In genomic region chr5:154610321-154611154, GRCh38 we compare ENCODE assay signal across 8 cellular contexts.
A peak's percentile ranks its signal among the peaks of the same experiment; 100 is the strongest.
DNase-seq lines count a peak whose midpoint lies in the region; ATAC-seq and TF ChIP-seq lines count a peak whose summit lies in the region.

No MANE protein-coding gene starts in this region.

- H3K36me3 ChIP-seq in upper lobe of left lung: no peaks in the 10 kb centered on the region

- CTCF ChIA-PET in activated naive CD4-positive, alpha-beta T cell treated with anti-CD3 and anti-CD28 coated beads, Interleukin-2, amount 10 ng/mL, durations not matched to agents 7 days and 5 days (lab: Charles Lee): interaction anchor here (0.7 to 4.1 kb wide), 5 partner anchors 10 to 538 kb away, joined by 3 to 25 read pairs (median 4); no protein-coding TSS in a partner anchor

- peaks cover 0 to 12% (median 7%) of the 10 kb centered on the region in 4 donors for H3K27me3 ChIP-seq in upper lobe of left lung

- no peak overlapping the region for H3K27ac ChIP-seq in upper lobe of left lung

- TF ChIP-seq CTCF in osteocyte (IDR thresholded peaks at IDR 0.05): peak; percentile 81
- peak; percentile 77 to 97 (median 85) for TF ChIP-seq CTCF in upper lobe of left lung (IDR thresholded peaks at IDR 0.05)

- WGBS in upper lobe of left lung, 2 donors: 3% methylated on average over 37 to 43 of the region's 50 CpGs

- H3K4me3 Mint-ChIP-seq in IgD-negative memory B cell (peak overlapping the region in 3 of 4 donors; percentile 41 to 86 (median 83)), osteocyte (ENCODE audit: unreplicated experiment) (peak overlapping the region; percentile 51)
- peak overlapping the region; percentile 5 for H3K4me3 Mint-ChIP-seq in activated naive CD4-positive, alpha-beta T cell treated with anti-CD3 and anti-CD28 coated beads, Interleukin-2, amount 10 ng/mL, durations not matched to agents 7 days and 5 days

- no peak for TF ChIP-seq POLR2A in upper lobe of left lung (IDR thresholded peaks at IDR 0.05)

- DNase-seq in EL (peak; percentile 77), RPMI7951 (ENCODE audit: low read depth) (peak; percentile 37), head of caudate nucleus (peak; percentile 32 to 89 (median 72)), osteocyte (ENCODE audit: extremely low spot score, unreplicated experiment) (peak; percentile 90), upper lobe of left lung (peak; percentile 80 to 90)
- DNase-seq in activated naive CD4-positive, alpha-beta T cell treated with anti-CD3 and anti-CD28 coated beads, Interleukin-2, amount 10 ng/mL, durations not matched to agents 7 days and 5 days: peak; percentile 74

- peaks cover 0 to 2% (median 0%) of the 10 kb centered on the region in 3 donors for H3K9me3 Mint-ChIP-seq in IgD-negative memory B cell
- H3K9me3 Mint-ChIP-seq in activated naive CD4-positive, alpha-beta T cell treated with anti-CD3 and anti-CD28 coated beads, Interleukin-2, amount 10 ng/mL, durations not matched to agents 7 days and 5 days: no peaks in the 10 kb centered on the region
- no peaks in the 10 kb centered on the region for H3K9me3 Mint-ChIP-seq in osteocyte (ENCODE audit: unreplicated experiment)

- H3K9me3 ChIP-seq in upper lobe of left lung: no peaks in the 10 kb centered on the region

- H3K4me1 Mint-ChIP-seq in IgD-negative memory B cell: peaks cover 0 to 10% (median 7%) of the 10 kb centered on the region in 3 donors
- peaks cover 6% of the 10 kb centered on the region for H3K4me1 Mint-ChIP-seq in activated naive CD4-positive, alpha-beta T cell treated with anti-CD3 and anti-CD28 coated beads, Interleukin-2, amount 10 ng/mL, durations not matched to agents 7 days and 5 days
- peaks cover 14% of the 10 kb centered on the region for H3K4me1 Mint-ChIP-seq in osteocyte (ENCODE audit: unreplicated experiment)

- intact Hi-C loops in head of caudate nucleus (cut with DNase I): loop anchor here (5.0 kb wide), 1 partner anchor 143 kb away; no protein-coding TSS in a partner anchor

- no peak for TF ChIP-seq EP300 in upper lobe of left lung (IDR thresholded peaks at IDR 0.05)

- ATAC-seq in GM21576 (IDR thresholded peaks at IDR 0.05; ENCODE audit: unreplicated experiment) (peak; percentile 91), upper lobe of left lung (ENCODE audit: low FRiP score in 2 of 2) (peak; percentile 90 to 92)

- peaks cover 11 to 18% (median 15%) of the 10 kb centered on the region in 4 donors for H3K4me1 ChIP-seq in upper lobe of left lung

- H3K4me3 ChIP-seq in upper lobe of left lung: peak overlapping the region in 3 of 4 donors; percentile 19 to 43 (median 37)

- H3K27me3 Mint-ChIP-seq in IgD-negative memory B cell (peaks cover 37% of the 10 kb centered on the region), osteocyte (ENCODE audit: unreplicated experiment) (peaks cover 72% of the 10 kb centered on the region)
- H3K27me3 Mint-ChIP-seq in activated naive CD4-positive, alpha-beta T cell treated with anti-CD3 and anti-CD28 coated beads, Interleukin-2, amount 10 ng/mL, durations not matched to agents 7 days and 5 days: peaks cover 84% of the 10 kb centered on the region

- H3K27ac Mint-ChIP-seq in IgD-negative memory B cell (no peak overlapping the region), osteocyte (ENCODE audit: unreplicated experiment) (no peak overlapping the region)
- H3K27ac Mint-ChIP-seq in activated naive CD4-positive, alpha-beta T cell treated with anti-CD3 and anti-CD28 coated beads, Interleukin-2, amount 10 ng/mL, durations not matched to agents 7 days and 5 days: no peak overlapping the region

- H3K36me3 Mint-ChIP-seq in IgD-negative memory B cell (no peaks in the 10 kb centered on the region), osteocyte (ENCODE audit: unreplicated experiment) (no peaks in the 10 kb centered on the region)
- no peaks in the 10 kb centered on the region for H3K36me3 Mint-ChIP-seq in activated naive CD4-positive, alpha-beta T cell treated with anti-CD3 and anti-CD28 coated beads, Interleukin-2, amount 10 ng/mL, durations not matched to agents 7 days and 5 days

Comparison
In these comparisons a context has a peak if more than half of its experiments do, and no peak if none do; other contexts are left out.
1. DNase-seq: peak in every context shown above with its lines; median percentile 90 in osteocyte; 85 in upper lobe of left lung; 77 in EL; 74 in activated naive CD4-positive, alpha-beta T cell treated with anti-CD3 and anti-CD28 coated beads, Interleukin-2, amount 10 ng/mL, durations not matched to agents 7 days and 5 days; 72 in head of caudate nucleus; 37 in RPMI7951.
2. H3K4me3 Mint-ChIP-seq: peak in every context shown above with its lines; median percentile 83 in IgD-negative memory B cell; 51 in osteocyte; 5 in activated naive CD4-positive, alpha-beta T cell treated with anti-CD3 and anti-CD28 coated beads, Interleukin-2, amount 10 ng/mL, durations not matched to agents 7 days and 5 days.